In genomic region chr1:223872308-223872878, GRCh38 we compare ENCODE assay signal across 1 cellular context.
TF ChIP-seq lines count a peak whose summit lies in the region.

No MANE protein-coding gene starts in this region.

TF ChIP-seq in HepG2, 621 proteins besides CTCF, POLR2A, EP300 and RAD21:
- TF ChIP-seq ATF7 (IDR thresholded peaks at IDR 0.05), result peak; percentile 20; the same call in 1 of the 2 replicates
- TF ChIP-seq ATF7 (CRISPR knock-in tag; IDR thresholded peaks at IDR 0.05), result no peak
- no peak for TF ChIP-seq NFYB (CRISPR knock-in tag; IDR thresholded peaks at IDR 0.05)
- TF ChIP-seq, protein P1, sequence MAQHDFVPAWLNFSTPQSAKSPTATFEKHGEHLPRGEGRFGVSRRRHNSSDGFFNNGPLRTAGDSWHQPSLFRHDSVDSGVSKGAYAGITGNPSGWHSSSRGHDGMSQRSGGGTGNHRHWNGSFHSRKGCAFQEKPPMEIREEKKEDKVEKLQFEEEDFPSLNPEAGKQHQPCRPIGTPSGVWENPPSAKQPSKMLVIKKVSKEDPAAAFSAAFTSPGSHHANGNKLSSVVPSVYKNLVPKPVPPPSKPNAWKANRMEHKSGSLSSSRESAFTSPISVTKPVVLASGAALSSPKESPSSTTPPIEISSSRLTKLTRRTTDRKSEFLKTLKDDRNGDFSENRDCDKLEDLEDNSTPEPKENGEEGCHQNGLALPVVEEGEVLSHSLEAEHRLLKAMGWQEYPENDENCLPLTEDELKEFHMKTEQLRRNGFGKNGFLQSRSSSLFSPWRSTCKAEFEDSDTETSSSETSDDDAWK (CRISPR knock-in tag; IDR thresholded peaks at IDR 0.05), result no peak
- TF ChIP-seq MYPOP (CRISPR knock-in tag; IDR thresholded peaks at IDR 0.05), result no peak
- TF ChIP-seq CREB1 (IDR thresholded peaks at IDR 0.05), result 0 out of 2 replicates have a peak, but pooled peaks have one; percentile 2
- no peak for TF ChIP-seq CREB1 (CRISPR knock-in tag; IDR thresholded peaks at IDR 0.05)
- no peak for TF ChIP-seq CREB3 (CRISPR knock-in tag; IDR thresholded peaks at IDR 0.05)
